Comparison of ENCODE assay signal across 8 cellular contexts in genomic region chr1:42766723-42767509, GRCh38. TPM values are rescaled to one million over a fixed set of nuclear protein-coding genes. Genes with fewer than 3 reads are reported as not detected.
DNase-seq lines count a peak whose midpoint lies in the region; ATAC-seq, FAIRE-seq and TF ChIP-seq lines count a peak whose summit lies in the region.

Gene C1orf50, plus strand, starts transcription at chr1:42767249. Its CDS starts 63 bp downstream, at chr1:42767312.
A gene with protein sequence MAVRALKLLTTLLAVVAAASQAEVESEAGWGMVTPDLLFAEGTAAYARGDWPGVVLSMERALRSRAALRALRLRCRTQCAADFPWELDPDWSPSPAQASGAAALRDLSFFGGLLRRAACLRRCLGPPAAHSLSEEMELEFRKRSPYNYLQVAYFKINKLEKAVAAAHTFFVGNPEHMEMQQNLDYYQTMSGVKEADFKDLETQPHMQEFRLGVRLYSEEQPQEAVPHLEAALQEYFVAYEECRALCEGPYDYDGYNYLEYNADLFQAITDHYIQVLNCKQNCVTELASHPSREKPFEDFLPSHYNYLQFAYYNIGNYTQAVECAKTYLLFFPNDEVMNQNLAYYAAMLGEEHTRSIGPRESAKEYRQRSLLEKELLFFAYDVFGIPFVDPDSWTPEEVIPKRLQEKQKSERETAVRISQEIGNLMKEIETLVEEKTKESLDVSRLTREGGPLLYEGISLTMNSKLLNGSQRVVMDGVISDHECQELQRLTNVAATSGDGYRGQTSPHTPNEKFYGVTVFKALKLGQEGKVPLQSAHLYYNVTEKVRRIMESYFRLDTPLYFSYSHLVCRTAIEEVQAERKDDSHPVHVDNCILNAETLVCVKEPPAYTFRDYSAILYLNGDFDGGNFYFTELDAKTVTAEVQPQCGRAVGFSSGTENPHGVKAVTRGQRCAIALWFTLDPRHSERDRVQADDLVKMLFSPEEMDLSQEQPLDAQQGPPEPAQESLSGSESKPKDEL (minus strand): TSS chr1:42767028. CDS start chr1:42766971, 57 bp downstream.

- peak; percentile 98 to 99 for DNase-seq in Caco-2
- DNase-seq in HT1080 (ENCODE audit: low read depth): peak; percentile 99
- peak; percentile 98 to 99 for DNase-seq in NOMO-1 (lab: John Stamatoyannopoulos, UW; ENCODE audit: unreplicated experiment in 2 of 2)
- peak; percentile 94 to 100 (median 96) for DNase-seq in activated CD8-positive, alpha-beta memory T cell treated with anti-CD3 and anti-CD28 coated beads for 48 hours (ENCODE audit: low read depth in 2 of 3, low spot score in 2 of 3)
- DNase-seq in H1 (ENCODE audit: low read depth in 1 of 2, low spot score in 2 of 2): peak; percentile 98 to 99
- DNase-seq in memory B cell (ENCODE audit: low spot score in 2 of 2): peak; percentile 97 to 99
- DNase-seq in stimulated activated CD8-positive, alpha-beta memory T cell treated with anti-CD3 and anti-CD28 coated beads, Interleukin-12 subunit alpha, Interleukin-12 subunit beta, amount 100 ng/mL, for 1 hour (ENCODE audit: low read depth): peak; percentile 98

- TF ChIP-seq POLR2A in H1 (IDR thresholded peaks at IDR 0.05; ENCODE audit: control extremely low read depth in 1 of 2, low read depth in 2 of 2, low read length in 2 of 2): peak in 1 of 2 experiments; percentile 73; a peak in 1 of 3 replicates

- no peak within 1 kb of the TSS for H2AK5ac ChIP-seq in H1 (ENCODE audit: low read depth, low read length)

- H3K18ac ChIP-seq in H1 (ENCODE audit: extremely low read depth, low read length): peak within 1 kb of the TSS; percentile 75

- peak within 1 kb of the TSS; percentile 70 for H3K56ac ChIP-seq in H1 (replicated peaks; ENCODE audit: insufficient read length, low read depth, low read length)

- H2BK15ac ChIP-seq in H1 (ENCODE audit: low read length): peak within 1 kb of the TSS; percentile 95; the same call in 1 of the 2 replicates

- H3K27me3 ChIP-seq in Caco-2 (replicated peaks; ENCODE audit: control insufficient read depth, insufficient read depth, low read length) (no peaks in the 10 kb centered on the region), H1 (replicated peaks in 1 of 4; ENCODE audit: control insufficient read depth in 3 of 4, extremely low read depth in 1 of 4, insufficient read depth in 3 of 4, low read length in 3 of 4) (no peaks in the 10 kb centered on the region)

- H3K36me3 Mint-ChIP-seq in Caco-2 (ENCODE audit: insufficient read depth, unreplicated experiment) (peaks cover 13% of the 10 kb centered on the region), memory B cell (peaks cover 3% of the 10 kb centered on the region)

- TF ChIP-seq CTCF in Caco-2 (IDR thresholded peaks at IDR 0.05; ENCODE audit: insufficient read depth in 1 of 2, low read depth in 1 of 2, low read length in 1 of 2, severe bottlenecking in 1 of 2, unreplicated experiment in 1 of 2) (no peak), H1 (IDR thresholded peaks at IDR 0.05; ENCODE audit: control extremely low read depth in 1 of 3, insufficient read depth in 1 of 3, low read depth in 1 of 3, low read length in 3 of 3) (no peak)

- H3K79me1 ChIP-seq in H1 (ENCODE audit: low read depth, low read length): no peaks in the 10 kb centered on the region

- H3K27me3 Mint-ChIP-seq in Caco-2 (ENCODE audit: insufficient read depth, unreplicated experiment) (no peaks in the 10 kb centered on the region), memory B cell (no peaks in the 10 kb centered on the region)

- H3K36me3 ChIP-seq in Caco-2 (ENCODE audit: control insufficient read depth, insufficient read depth, low read length) (no peaks in the 10 kb centered on the region), H1 (ENCODE audit: control insufficient read depth in 2 of 4, insufficient read depth in 4 of 4, low read length in 3 of 4) (no peaks in the 10 kb centered on the region)

- no peak for TF ChIP-seq EP300 in H1 (IDR thresholded peaks at IDR 0.05; ENCODE audit: borderline replicate concordance in 1 of 2, low read depth in 2 of 2, low read length in 2 of 2)

- no TSS peak for BruUV-seq in Caco-2 (replicated peaks; lab: Mats Ljungman, UMichigan)

- H3K4me1 ChIP-seq in Caco-2: peaks cover 13% of the 10 kb centered on the region
- peaks cover 0 to 6% (median 3%) of the 10 kb centered on the region in 4 experiments; a peak in 5 of 7 replicates for H3K4me1 ChIP-seq in H1 (replicated peaks in 1 of 4; ENCODE audit: control insufficient read depth in 3 of 4, insufficient read depth in 4 of 4, low read length in 3 of 4)

- H2BK20ac ChIP-seq in H1 (ENCODE audit: low read length): no peak within 1 kb of the TSS

- H3K4me2 ChIP-seq in H1 (ENCODE audit: insufficient read depth in 1 of 2, low read depth in 2 of 2, low read length in 2 of 2): peak within 1 kb of the TSS; percentile 87 to 90

- no peak within 1 kb of the TSS for H3K23ac ChIP-seq in H1 (ENCODE audit: insufficient read length)

- peak within 1 kb of the TSS; percentile 17; the same call in 1 of the 2 replicates for H3K27ac ChIP-seq in H1 (ENCODE audit: low read depth, low read length)

- H2BK5ac ChIP-seq in H1 (ENCODE audit: low read depth, low read length): peak within 1 kb of the TSS; percentile 87; the same call in 1 of the 2 replicates

- H3K9ac ChIP-seq in H1 (replicated peaks in 1 of 4; ENCODE audit: extremely low read depth in 1 of 4, low read depth in 3 of 4, low read length in 3 of 4): peak within 1 kb of the TSS; percentile 52 to 77 (median 59)

- H3K4ac ChIP-seq in H1 (replicated peaks; ENCODE audit: insufficient read length, low read depth, low read length): peak within 1 kb of the TSS; percentile 4

- H3K9me3 ChIP-seq in Caco-2 (no peaks in the 10 kb centered on the region), H1 (ENCODE audit: insufficient read depth in 2 of 2, low read depth in 1 of 2, low read length in 1 of 2) (no peaks in the 10 kb centered on the region)

- H3K79me2 ChIP-seq in H1 (ENCODE audit: control insufficient read depth in 1 of 2, insufficient read depth in 2 of 2, low read length in 2 of 2): peaks cover 6 to 28% of the 10 kb centered on the region in 2 experiments; a peak in 3 of 4 replicates

- H3K4me3 ChIP-seq in Caco-2 (ENCODE audit: low read depth, low read length): peak within 1 kb of the TSS; percentile 90
- peak within 1 kb of the TSS; percentile 82 to 92 (median 84) for H3K4me3 ChIP-seq in H1 (ENCODE audit: extremely low read depth in 1 of 4, insufficient read depth in 2 of 4, low read depth in 3 of 4, low read length in 4 of 4)

- peaks cover 7% of the 10 kb centered on the region for H3K23me2 ChIP-seq in H1 (ENCODE audit: low read depth, low read length)

- FAIRE-seq in H1 (lab: Jason Lieb, UNC): no peak

- no peak within 1 kb of the TSS for H2BK120ac ChIP-seq in H1 (replicated peaks; ENCODE audit: low read depth, low read length)

- H4K8ac ChIP-seq in H1 (ENCODE audit: extremely low read depth, insufficient read depth, low read length): peak within 1 kb of the TSS; percentile 75

- H3K4me3 Mint-ChIP-seq in Caco-2 (ENCODE audit: unreplicated experiment): no peak within 1 kb of the TSS
- no peak within 1 kb of the TSS for H3K4me3 Mint-ChIP-seq in memory B cell

- H3K4me1 Mint-ChIP-seq in Caco-2 (ENCODE audit: low read depth, unreplicated experiment) (no peaks in the 10 kb centered on the region), memory B cell (peaks cover 10% of the 10 kb centered on the region)

- peak within 1 kb of the TSS; percentile 67 for H2AFZ ChIP-seq in H1 (ENCODE audit: low read length)

- CTCF ChIA-PET in Caco-2 (lab: Charles Lee): interaction anchor here (0.6 to 2.1 kb wide), 7 partner anchors 10 to 307 kb away, joined by 3 to 19 read pairs (median 5); partner anchors contain the start of gene ZNF691
- CTCF ChIA-PET in H1 (lab: Charles Lee; ENCODE audit: partially characterized antibody): interaction anchor here (0.5 to 4.6 kb wide), 17 partner anchors 9 to 608 kb away, joined by 3 to 26 read pairs (median 4); partner anchors contain the start of gene ZNF691

- intact Hi-C loops in Caco-2 (cut with micrococcal nuclease; ENCODE audit: unreplicated experiment): no loop called here

- WGBS in H1 (ENCODE audit: extremely low coverage in 1 of 2, insufficient coverage in 1 of 2, insufficient read length in 1 of 2, insufficient replicate concordance in 2 of 2, low coverage in 1 of 2, low lambda C conversion rate in 2 of 2, missing lambda C conversion rate in 1 of 2), 2 experiments: 1% methylated on average over 69 of the region's 84 CpGs; no CpG with 5 or more reads in 1 of the 2 experiments

- peak within 1 kb of the TSS; percentile 58 for H4K5ac ChIP-seq in H1 (ENCODE audit: insufficient read length, low read depth, low read length)

- H4K20me1 ChIP-seq in H1 (replicated peaks in 1 of 2; ENCODE audit: control insufficient read depth in 1 of 2, insufficient read depth in 2 of 2, low read length in 2 of 2): peaks cover 0 to 4% of the 10 kb centered on the region in 2 experiments

- H3K9me3 Mint-ChIP-seq in Caco-2 (ENCODE audit: unreplicated experiment): no peaks in the 10 kb centered on the region
- no peaks in the 10 kb centered on the region for H3K9me3 Mint-ChIP-seq in memory B cell

- ATAC-seq in GM21367 (IDR thresholded peaks at IDR 0.05; ENCODE audit: unreplicated experiment) (peak; percentile 84), memory B cell (ENCODE audit: low read depth) (peak; percentile 87)

- TF ChIP-seq RAD21 in H1 (IDR thresholded peaks at IDR 0.05 in 1 of 2, conservative IDR thresholded peaks at IDR 0.05 in 1 of 2; ENCODE audit: low read depth in 2 of 2, low read length in 2 of 2): no peak

- H3K27ac Mint-ChIP-seq in Caco-2 (ENCODE audit: unreplicated experiment): peak within 1 kb of the TSS; percentile 80
- peak within 1 kb of the TSS; percentile 89 for H3K27ac Mint-ChIP-seq in memory B cell

- peak within 1 kb of the TSS; percentile 90; the same call in 1 of the 2 replicates for H2BK12ac ChIP-seq in H1 (ENCODE audit: low read depth, low read length)

- no peak within 1 kb of the TSS for H3K14ac ChIP-seq in H1 (ENCODE audit: insufficient read length)

- peak within 1 kb of the TSS; percentile 92 for H4K91ac ChIP-seq in H1 (replicated peaks; ENCODE audit: insufficient read length, low read length)

- POLR2A ChIA-PET in Caco-2 (lab: Charles Lee) (interaction anchor here (0.5 to 1.5 kb wide), 10 partner anchors 10 to 433 kb away, joined by 3 to 14 read pairs (median 6); partner anchors contain the start of genes CCDC30, PPIH, YBX1 and ZNF691), H1 (lab: Charles Lee; ENCODE audit: partially characterized antibody) (interaction anchor here (0.7 to 2.2 kb wide), 15 partner anchors 10 to 222 kb away, joined by 3 to 14 read pairs (median 5); partner anchors contain the start of genes CLDN19 and YBX1)

RNA-seq across cellular contexts. Expression of gene C1orf50, which starts in this region (rescaled TPM):
- 6.1 and 6.3 TPM in 2 replicates for total RNA-seq in Caco-2 (2022)
- 1.3 and 1.8 TPM in 2 replicates for total RNA-seq in HT1080 (2014; rRNA removed; shearing (Covaris generic))
- 1.5 and 2.8 TPM in 2 replicates for polyA plus RNA-seq in HT1080 (2015; cell fraction: cytosol; rRNA removed)
- 1.3 and 5.4 TPM in 2 replicates for polyA plus RNA-seq in HT1080 (2015; cell fraction: nucleus; rRNA removed)
- total RNA-seq in H1 (2021; fragmentation: NEBNext Ultra II Directional; extraction: Animal tissue kit (Norgen Biotek cat#: 25700)): 6.9 and 7.1 TPM in 2 replicates
- polyA plus RNA-seq in H1 (2011; rRNA removed): 2.1 and 3.2 TPM in 2 replicates
- 4.0 TPM for polyA plus RNA-seq in H1 (2011; cell fraction: cytosol; rRNA removed)
- polyA plus RNA-seq in H1 (2011; cell fraction: nucleus; rRNA removed): 1.5 TPM
- polyA plus RNA-seq in H1 (2012, experiment 1 of 2): 2.5 to 6.3 TPM (median 3.1 TPM) in 4 replicates
- polyA plus RNA-seq in H1 (2012, experiment 2 of 2): 0.60 TPM
- polyA plus RNA-seq in H1 (2013, experiment 1 of 2): 2.6 TPM
- 2.3 TPM for polyA plus RNA-seq in H1 (2013, experiment 2 of 2)
- polyA minus RNA-seq in H1 (2011; rRNA and poly(A)+ RNA removed): 2.2 and 3.3 TPM in 2 replicates
- 2.5 TPM for polyA minus RNA-seq in H1 (2011; cell fraction: cytosol; rRNA and poly(A)+ RNA removed)
- 3.0 TPM for polyA minus RNA-seq in H1 (2011; cell fraction: nucleus; rRNA and poly(A)+ RNA removed)

RNA-seq across cellular contexts. Expression of the second gene that starts in this region (rescaled TPM):
- total RNA-seq in Caco-2 (2022): 20.5 and 21.2 TPM in 2 replicates
- total RNA-seq in HT1080 (2014; rRNA removed; shearing (Covaris generic)): 61.5 and 62.3 TPM in 2 replicates
- 46.6 and 48.3 TPM in 2 replicates for polyA plus RNA-seq in HT1080 (2015; cell fraction: cytosol; rRNA removed)
- polyA plus RNA-seq in HT1080 (2015; cell fraction: nucleus; rRNA removed): 178 and 222 TPM in 2 replicates
- total RNA-seq in H1 (2021; fragmentation: NEBNext Ultra II Directional; extraction: Animal tissue kit (Norgen Biotek cat#: 25700)): 58.4 and 60.4 TPM in 2 replicates
- 87.5 and 90.7 TPM in 2 replicates for polyA plus RNA-seq in H1 (2011; rRNA removed)
- 70.9 TPM for polyA plus RNA-seq in H1 (2011; cell fraction: cytosol; rRNA removed)
- 228 TPM for polyA plus RNA-seq in H1 (2011; cell fraction: nucleus; rRNA removed)
- 35.4 to 52.4 TPM (median 51.1 TPM) in 4 replicates for polyA plus RNA-seq in H1 (2012, experiment 1 of 2)
- 37.1 TPM for polyA plus RNA-seq in H1 (2012, experiment 2 of 2)
- 108 TPM for polyA plus RNA-seq in H1 (2013, experiment 1 of 2)
- polyA plus RNA-seq in H1 (2013, experiment 2 of 2): 90.7 TPM
- 56.4 and 57.1 TPM in 2 replicates for polyA minus RNA-seq in H1 (2011; rRNA and poly(A)+ RNA removed)
- 30.7 TPM for polyA minus RNA-seq in H1 (2011; cell fraction: cytosol; rRNA and poly(A)+ RNA removed)
- polyA minus RNA-seq in H1 (2011; cell fraction: nucleus; rRNA and poly(A)+ RNA removed): 51.6 TPM

Comparison
In these comparisons a context has a peak if more than half of its experiments do, and no peak if none do; other contexts are left out.
1. Peak in every context shown above with its lines: DNase-seq, ATAC-seq, H3K4me3 ChIP-seq and H3K27ac ChIP-seq.